Comparison of ENCODE assay signal across 23 cellular contexts in genomic region chr16:65570261-65570660, GRCh38.
DNase-seq lines count a peak whose midpoint lies in the region; ATAC-seq and TF ChIP-seq lines count a peak whose summit lies in the region.
"Had no signal": no experiment of that assay in that cellular context is flagged by ENCODE, and none has a peak within 500 bp of the region (broad histone marks: within the 10 kb centered on the region; RNA-seq: fewer than 3 reads in every experiment).

No MANE protein-coding gene starts in this region.

- H4K91ac ChIP-seq in mesenchymal stem cell (ENCODE audit: low read length) = no peak overlapping the region

- no peak overlapping the region for H2BK12ac ChIP-seq in mesenchymal stem cell (ENCODE audit: low read length in 2 of 2)

- no peaks in the 10 kb centered on the region for H3K27me3 Mint-ChIP-seq in stimulated activated naive CD8-positive, alpha-beta T cell treated with anti-CD3 and anti-CD28 coated beads, Interleukin-15, amount 100 ng/mL, for 72 hours
- H3K27me3 Mint-ChIP-seq: B cell had no signal

- TF ChIP-seq CTCF in AG10803 (conservative IDR thresholded peaks at IDR 0.05; ENCODE audit: low read length) = no peak
- no peak for TF ChIP-seq CTCF in choroid plexus epithelial cell (conservative IDR thresholded peaks at IDR 0.05; ENCODE audit: low read depth, low read length)
- no peak for TF ChIP-seq CTCF in fibroblast of the aortic adventitia (IDR thresholded peaks at IDR 0.05; ENCODE audit: insufficient read depth, low read length)

- no peaks in the 10 kb centered on the region for H3K4me1 ChIP-seq in mesenchymal stem cell (ENCODE audit: control insufficient read depth, insufficient read depth, low read depth, low read length)
- H3K4me1 ChIP-seq: Peyer's patch had no signal

- H3K4me2 ChIP-seq in mesenchymal stem cell (ENCODE audit: low read length, poor library complexity, severe bottlenecking) = no peak overlapping the region

- H4K8ac ChIP-seq in mesenchymal stem cell (ENCODE audit: low read length) = no peak overlapping the region

- H2AFZ ChIP-seq in mesenchymal stem cell (ENCODE audit: low read depth, low read length) = no peak overlapping the region

- peak; percentile 54 for DNase-seq in AG10803 (ENCODE audit: low read depth)
- peak; percentile 30 for DNase-seq in choroid plexus epithelial cell (ENCODE audit: low read depth)
- peak; percentile 87 for DNase-seq in fibroblast of the aortic adventitia (ENCODE audit: low read depth)
- DNase-seq in mesenchymal stem cell = no peak
- DNase-seq in stimulated activated naive CD8-positive, alpha-beta T cell treated with anti-CD3 and anti-CD28 coated beads, Interleukin-15, amount 100 ng/mL, for 72 hours = no peak
- DNase-seq in HuH-7.5 (ENCODE audit: low spot score) = no peak
- DNase-seq in activated CD8-positive, alpha-beta memory T cell treated with anti-CD3 and anti-CD28 coated beads, Interleukin-2, amount 50 U/mL, for 48 hours = no peak
- DNase-seq: 8988T, DMS53, EL, GF-D8, Karpas-422, MV-4-11, NCI-H1694, NCI-H2081, NCI-H2171 treated with DMSO at 0.1 percent for 48 hours, NCI-H524 treated with DMSO at 0.1 percent for 48 hours, Peyer's patch had no signal

- no peaks in the 10 kb centered on the region for H3K36me3 ChIP-seq in mesenchymal stem cell (ENCODE audit: control insufficient read depth in 1 of 2, insufficient read depth in 2 of 2, low read depth in 1 of 2, low read length in 2 of 2)
- H3K36me3 ChIP-seq: Peyer's patch, SJSA1 had no signal

- H3K18ac ChIP-seq in mesenchymal stem cell (ENCODE audit: low read depth in 1 of 2, low read length in 2 of 2) = no peak overlapping the region

- no peak overlapping the region for H2BK120ac ChIP-seq in mesenchymal stem cell (ENCODE audit: low read depth, low read length)

- H2AK5ac ChIP-seq in mesenchymal stem cell (ENCODE audit: low read length, severe bottlenecking) = no peak overlapping the region

- H3K9me3 ChIP-seq in mesenchymal stem cell (ENCODE audit: control insufficient read depth, low read length) = no peaks in the 10 kb centered on the region
- H3K9me3 ChIP-seq: Peyer's patch, SJSA1 had no signal

- H3K9ac ChIP-seq in mesenchymal stem cell (ENCODE audit: low read length) = peak overlapping the region; percentile 44

- H3K79me1 ChIP-seq in mesenchymal stem cell (replicated peaks; ENCODE audit: low read length, poor library complexity, severe bottlenecking) = no peaks in the 10 kb centered on the region

- no peak overlapping the region for H3K27ac ChIP-seq in mesenchymal stem cell (ENCODE audit: low read length, poor library complexity, severe bottlenecking)
- H3K27ac ChIP-seq: Peyer's patch, SJSA1 had no signal

- no peak for ATAC-seq in stimulated activated naive CD8-positive, alpha-beta T cell treated with anti-CD3 and anti-CD28 coated beads, Interleukin-15, amount 100 ng/mL, for 72 hours
- ATAC-seq in HG02763 (IDR thresholded peaks at IDR 0.05; ENCODE audit: unreplicated experiment) = no peak
- ATAC-seq: HCT116 had no signal

- no peak overlapping the region for H2BK5ac ChIP-seq in mesenchymal stem cell (ENCODE audit: low read depth, low read length, poor library complexity, severe bottlenecking)

- no peak overlapping the region for H3K4ac ChIP-seq in mesenchymal stem cell (ENCODE audit: low read depth in 1 of 2, low read length in 2 of 2)

- H2BK15ac ChIP-seq in mesenchymal stem cell (ENCODE audit: low read depth, poor library complexity, severe bottlenecking) = no peak overlapping the region

- no peaks in the 10 kb centered on the region for H3K4me1 Mint-ChIP-seq in stimulated activated naive CD8-positive, alpha-beta T cell treated with anti-CD3 and anti-CD28 coated beads, Interleukin-15, amount 100 ng/mL, for 72 hours
- H3K4me1 Mint-ChIP-seq: B cell, CD14-positive monocyte had no signal

- H3K14ac ChIP-seq in mesenchymal stem cell (ENCODE audit: low read length in 2 of 2) = no peak overlapping the region

- no peak overlapping the region for H3K27ac Mint-ChIP-seq in stimulated activated naive CD8-positive, alpha-beta T cell treated with anti-CD3 and anti-CD28 coated beads, Interleukin-15, amount 100 ng/mL, for 72 hours
- H3K27ac Mint-ChIP-seq: B cell, CD14-positive monocyte had no signal

- WGBS in mesenchymal stem cell = no CpG with 5 or more reads among the region's 1 CpG

- H3K9me3 Mint-ChIP-seq in stimulated activated naive CD8-positive, alpha-beta T cell treated with anti-CD3 and anti-CD28 coated beads, Interleukin-15, amount 100 ng/mL, for 72 hours = peaks cover 5 to 7% of the 10 kb centered on the region in 2 donors

- H3K4me3 Mint-ChIP-seq in stimulated activated naive CD8-positive, alpha-beta T cell treated with anti-CD3 and anti-CD28 coated beads, Interleukin-15, amount 100 ng/mL, for 72 hours = no peak overlapping the region
- H3K4me3 Mint-ChIP-seq: B cell, CD14-positive monocyte had no signal

- no peaks in the 10 kb centered on the region for H3K27me3 ChIP-seq in mesenchymal stem cell (ENCODE audit: control insufficient read depth in 1 of 2, insufficient read depth in 1 of 2, low read length in 2 of 2)
- H3K27me3 ChIP-seq: Peyer's patch, SJSA1 had no signal

- H3K4me3 ChIP-seq in AG10803 (ENCODE audit: low read length) (no peak overlapping the region), choroid plexus epithelial cell (ENCODE audit: low read depth, low read length) (no peak overlapping the region), fibroblast of the aortic adventitia (ENCODE audit: low read depth, low read length) (no peak overlapping the region), mesenchymal stem cell (ENCODE audit: insufficient read depth in 1 of 2, low read depth in 1 of 2, low read length in 2 of 2) (no peak overlapping the region)
- H3K4me3 ChIP-seq: Peyer's patch, SJSA1 had no signal

- H3K23ac ChIP-seq in mesenchymal stem cell (ENCODE audit: low read length in 2 of 2) = no peak overlapping the region

Comparison
In these comparisons a context has a peak if more than half of its experiments do, and no peak if none do; other contexts are left out.
1. DNase-seq: peak in AG10803 (single experiment), choroid plexus epithelial cell (single experiment) and fibroblast of the aortic adventitia (single experiment); none in mesenchymal stem cell (single experiment), stimulated activated naive CD8-positive, alpha-beta T cell treated with anti-CD3 and anti-CD28 coated beads, Interleukin-15, amount 100 ng/mL, for 72 hours (0 of 2), HuH-7.5 (single experiment) and activated CD8-positive, alpha-beta memory T cell treated with anti-CD3 and anti-CD28 coated beads, Interleukin-2, amount 50 U/mL, for 48 hours (single experiment).